In the genomic region with DNA sequence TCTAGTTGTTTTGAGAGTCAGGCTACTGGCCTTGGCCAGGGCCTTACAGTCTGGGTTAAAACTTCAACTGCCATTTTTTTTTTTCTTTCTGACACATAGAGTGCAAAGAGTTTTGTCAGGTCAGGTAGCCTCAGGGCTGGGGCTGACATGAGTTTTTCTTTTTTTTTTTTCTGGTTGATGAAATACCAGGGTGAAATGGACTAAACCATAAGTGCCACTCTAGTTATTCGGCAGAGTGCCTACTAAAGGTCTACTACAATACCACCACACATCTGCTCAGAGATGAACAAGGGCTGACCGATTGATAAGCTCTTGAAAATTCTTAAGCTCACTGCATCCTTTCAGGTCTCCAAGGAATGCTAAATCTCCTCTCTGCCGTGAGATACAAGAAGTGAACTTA, we compare ENCODE assay signal across 21 cellular contexts.
"Had no signal": no experiment of that assay in that cellular context is flagged by ENCODE, and none has a peak within 500 bp of the region (broad histone marks: within the 10 kb centered on the region; RNA-seq: fewer than 3 reads in every experiment).

No MANE protein-coding gene starts in this region.

- DNase-seq: IMR-90, Karpas-422, KG1, MG63, NCI-H1092, NCI-H1105 treated with DMSO at 0.1 percent for 48 hours, NCI-H1417 treated with DMSO at 0.1 percent for 48 hours, NCI-H146, NCI-H1694 treated with DMSO at 0.1 percent for 48 hours, NCI-H1930, NCI-H2081, NCI-H2107, NCI-H2227 treated with DMSO at 0.1 percent for 48 hours, NCI-H524, NCI-H526 treated with DMSO at 0.1 percent for 48 hours, NCI-H774, PC-3, SHP77 had no signal

- ATAC-seq: Panc1, PC-3, SK-N-SH treated with all-trans-retinoic acid at 6 μM for 48 hours had no signal

- H3K4me3 ChIP-seq: MG63 had no signal

- H3K27me3 ChIP-seq: MG63 had no signal

- H3K27ac ChIP-seq: RWPE1 had no signal
